1 cellular context compared by ENCODE assay signal in genomic region chr5:123297866-123298265, GRCh38.
TF ChIP-seq lines count a peak whose summit lies in the region.

No MANE protein-coding gene starts in this region.

TF ChIP-seq in IMR-90, 13 proteins besides CTCF, POLR2A, EP300 and RAD21:
- TF ChIP-seq CEBPB (IDR thresholded peaks at IDR 0.05; ENCODE audit: low read depth, low read length) (no peak), MAFK (IDR thresholded peaks at IDR 0.05; ENCODE audit: low read depth, low read length) (no peak), MXI1 (IDR thresholded peaks at IDR 0.05; ENCODE audit: borderline replicate concordance, low read depth, low read length) (no peak), SMC3 (IDR thresholded peaks at IDR 0.05; ENCODE audit: low read depth, low read length) (no peak), FOS (IDR thresholded peaks at IDR 0.05; ENCODE audit: low read depth, low read length) (no peak), MAZ (IDR thresholded peaks at IDR 0.05; ENCODE audit: borderline replicate concordance, low read depth, low read length) (no peak), ELK1 (IDR thresholded peaks at IDR 0.05; ENCODE audit: borderline replicate concordance, low read depth, low read length) (no peak), BHLHE40 (IDR thresholded peaks at IDR 0.05; ENCODE audit: low read depth, low read length) (no peak), RFX5 (IDR thresholded peaks at IDR 0.05; ENCODE audit: low read depth, low read length) (no peak), NFE2L2 (IDR thresholded peaks at IDR 0.05; ENCODE audit: low read depth, low read length) (no peak)
- TF ChIP-seq, protein P1, sequence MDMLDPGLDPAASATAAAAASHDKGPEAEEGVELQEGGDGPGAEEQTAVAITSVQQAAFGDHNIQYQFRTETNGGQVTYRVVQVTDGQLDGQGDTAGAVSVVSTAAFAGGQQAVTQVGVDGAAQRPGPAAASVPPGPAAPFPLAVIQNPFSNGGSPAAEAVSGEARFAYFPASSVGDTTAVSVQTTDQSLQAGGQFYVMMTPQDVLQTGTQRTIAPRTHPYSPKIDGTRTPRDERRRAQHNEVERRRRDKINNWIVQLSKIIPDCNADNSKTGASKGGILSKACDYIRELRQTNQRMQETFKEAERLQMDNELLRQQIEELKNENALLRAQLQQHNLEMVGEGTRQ (IDR thresholded peaks at IDR 0.05; ENCODE audit: low read depth, low read length), result no peak
